Comparison of ENCODE assay signal across 1 cellular context in genomic region chr2:70994445-70995226, GRCh38.
TF ChIP-seq lines count a peak whose summit lies in the region.

TEX261 (minus strand) TSS chr2:70994873; CDS start chr2:70994757, 116 bp downstream.

TF ChIP-seq in WTC11, 78 proteins besides CTCF, POLR2A, EP300 and RAD21 (continued from another document):
- TF ChIP-seq HMGXB4 (CRISPR knock-in tag; IDR thresholded peaks at IDR 0.05) (peak; percentile 85), SP1 (CRISPR knock-in tag; conservative IDR thresholded peaks at IDR 0.05) (peak; percentile 91), ETV6 (CRISPR knock-in tag; IDR thresholded peaks at IDR 0.05) (peak; percentile 57), PRRX2 (CRISPR knock-in tag; IDR thresholded peaks at IDR 0.05) (no peak), MLX (CRISPR knock-in tag; IDR thresholded peaks at IDR 0.05) (no peak), ZNF121 (CRISPR knock-in tag; IDR thresholded peaks at IDR 0.05) (no peak), E2F5 (CRISPR knock-in tag; IDR thresholded peaks at IDR 0.05) (peak; percentile 53; the same call in 1 of the 2 replicates), E2F1 (CRISPR knock-in tag; IDR thresholded peaks at IDR 0.05) (no peak), IRF2 (CRISPR knock-in tag; IDR thresholded peaks at IDR 0.05; ENCODE audit: borderline replicate concordance, low read depth) (no peak), ZBTB43 (CRISPR knock-in tag; IDR thresholded peaks at IDR 0.05) (no peak), GRHL2 (CRISPR knock-in tag; IDR thresholded peaks at IDR 0.05; ENCODE audit: insufficient replicate concordance, severe bottlenecking) (no peak), CBFB (CRISPR knock-in tag; IDR thresholded peaks at IDR 0.05; ENCODE audit: low read depth) (0 out of 2 replicates have a peak, but pooled peaks have one; percentile 86), ZNF532 (CRISPR knock-in tag; IDR thresholded peaks at IDR 0.05; ENCODE audit: borderline replicate concordance) (no peak), SMAD4 (CRISPR knock-in tag; IDR thresholded peaks at IDR 0.05) (no peak)
